ENCODE assay signal across 7 cellular contexts in the genomic region with DNA sequence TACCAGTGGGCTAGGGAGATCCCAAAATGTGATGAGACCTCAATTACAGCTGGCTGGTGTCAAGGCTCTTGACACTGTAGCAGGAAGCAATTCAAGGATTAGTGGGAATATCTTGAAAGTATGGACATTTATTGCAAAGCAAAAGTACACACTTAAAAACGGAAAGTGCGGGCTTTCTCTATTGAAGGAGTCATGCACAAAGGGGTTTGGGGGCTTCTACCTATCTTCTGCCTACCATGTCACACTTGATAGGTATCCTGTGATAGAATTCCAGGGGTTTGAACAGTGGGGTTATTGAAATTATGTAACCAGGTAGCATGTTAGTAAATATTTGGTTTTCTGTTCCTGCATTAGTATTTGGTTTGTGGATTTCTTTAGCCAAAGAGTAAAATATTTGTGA.
"Had no signal": no experiment of that assay in that cellular context is flagged by ENCODE, and none has a peak within 500 bp of the region (broad histone marks: within the 10 kb centered on the region; RNA-seq: fewer than 3 reads in every experiment).

No MANE protein-coding gene starts in this region.

- H3K9ac ChIP-seq: KMS-11 had no signal

- FAIRE-seq: HTR-8/SVneo, K562 had no signal

- H3K27ac ChIP-seq: HL-60, KMS-11 had no signal

- H3K4me3 ChIP-seq: K562 had no signal

- DNase-seq: IMR-90, KBM-7, KG1 had no signal

- ATAC-seq: K562 had no signal

- H3K4me2 ChIP-seq: KMS-11 had no signal
